ENCODE assay signal across 8 cellular contexts in genomic region chr11:78139422-78140391, GRCh38. TPM values are rescaled to one million over a fixed set of nuclear protein-coding genes. Genes with fewer than 3 reads are reported as not detected.
A peak's percentile ranks its signal among the peaks of the same experiment; 100 is the strongest.
DNase-seq lines count a peak whose midpoint lies in the region; ATAC-seq and TF ChIP-seq lines count a peak whose summit lies in the region.

ALG8 (minus strand) TSS chr11:78139626; CDS start chr11:78139588, 38 bp downstream.

- no peaks in the 10 kb centered on the region for H3K9me3 ChIP-seq in right lobe of liver

- DNase-seq in NCI-H774 (lab: John Stamatoyannopoulos, UW) = peak; percentile 97
- DNase-seq in activated CD4-positive, alpha-beta T cell treated with anti-CD3 and anti-CD28 coated beads, Interleukin-2, amount 50 U/mL, for 48 hours = peak; percentile 97
- DNase-seq in dermis microvascular lymphatic vessel endothelial cell (ENCODE audit: low read depth in 2 of 2) = peak; percentile 90 to 96
- DNase-seq in right lobe of liver = peak; percentile 96 to 97 (median 96)
- DNase-seq in stimulated activated CD4-positive, alpha-beta T cell treated with anti-CD3 and anti-CD28 coated beads, Interleukin-4, amount 100 ng/mL, for 4 hours = peak; percentile 96 to 97

- peaks cover 0 to 4% (median 2%) of the 10 kb centered on the region in 4 donors for H3K4me1 ChIP-seq in right lobe of liver

- no peaks in the 10 kb centered on the region for H3K27me3 ChIP-seq in right lobe of liver

- intact Hi-C loops in right lobe of liver (cut with DNase I) = no loop called here

- H3K4me3 ChIP-seq in right lobe of liver = peak within 1 kb of the TSS; percentile 81 to 93 (median 92)

- H3K27ac ChIP-seq in C4-2B = peak within 1 kb of the TSS; percentile 93
- peak within 1 kb of the TSS; percentile 13 to 80 (median 70) for H3K27ac ChIP-seq in right lobe of liver

- H3K36me3 ChIP-seq in right lobe of liver = peaks cover 0 to 3% (median 0%) of the 10 kb centered on the region in 4 donors

- TF ChIP-seq CTCF in C4-2B (conservative IDR thresholded peaks at IDR 0.05) (no peak), right lobe of liver (IDR thresholded peaks at IDR 0.05) (no peak)

- peak; percentile 90 for ATAC-seq in GM19395 (IDR thresholded peaks at IDR 0.05; ENCODE audit: unreplicated experiment)
- ATAC-seq in HG03565 (IDR thresholded peaks at IDR 0.05; ENCODE audit: unreplicated experiment) = peak; percentile 95
- ATAC-seq in right lobe of liver = peak; percentile 98 to 99 (median 99)

- peak; percentile 80 for TF ChIP-seq POLR2A in right lobe of liver (IDR thresholded peaks at IDR 0.05)

- 2% methylated on average over 37 of the region's 52 CpGs for WGBS in right lobe of liver (ENCODE audit: insufficient coverage, low coverage, low lambda C conversion rate, missing lambda C conversion rate)

RNA-seq across cellular contexts. Expression of gene ALG8, which starts in this region (rescaled TPM):
- total RNA-seq in dermis microvascular lymphatic vessel endothelial cell (20.9 and 24.5 TPM in 2 replicates), right lobe of liver (10 to 100 TPM; 22.0 to 38.0 (median 30.3) TPM)

Comparison
In these comparisons a context has a peak if more than half of its experiments do, and no peak if none do; other contexts are left out.
1. Peak in every context shown above with its lines: DNase-seq, ATAC-seq, H3K4me3 ChIP-seq and H3K27ac ChIP-seq.